15 cellular contexts compared by ENCODE assay signal in genomic region chr1:221487781-221488520, GRCh38.
DNase-seq lines count a peak whose midpoint lies in the region; ATAC-seq, FAIRE-seq and TF ChIP-seq lines count a peak whose summit lies in the region.
"Had no signal": no experiment of that assay in that cellular context is flagged by ENCODE, and none has a peak within 500 bp of the region (broad histone marks: within the 10 kb centered on the region; RNA-seq: fewer than 3 reads in every experiment).

No MANE protein-coding gene starts in this region.

- H3K4me3 ChIP-seq in bronchial epithelial cell (ENCODE audit: low read depth, low read length) (no peak overlapping the region), lung (no peak overlapping the region)
- H3K4me3 ChIP-seq: SK-N-MC, upper lobe of right lung had no signal

- no peaks in the 10 kb centered on the region for H3K9me3 ChIP-seq in lung (ENCODE audit: control insufficient read depth in 2 of 2, insufficient read depth in 1 of 2, low read length in 1 of 2)
- H3K9me3 ChIP-seq: upper lobe of right lung had no signal

- H3K36me3 ChIP-seq in bronchial epithelial cell (ENCODE audit: control insufficient read depth, insufficient read depth, low read length), result no peaks in the 10 kb centered on the region
- no peaks in the 10 kb centered on the region for H3K36me3 ChIP-seq in lung (ENCODE audit: control insufficient read depth in 2 of 2, insufficient read depth in 2 of 2, low read length in 2 of 2)
- H3K36me3 ChIP-seq: upper lobe of right lung had no signal

- TF ChIP-seq CTCF in bronchial epithelial cell (IDR thresholded peaks at IDR 0.05; ENCODE audit: insufficient read depth, low read length, severe bottlenecking) (no peak), lung (IDR thresholded peaks at IDR 0.05; ENCODE audit: control extremely low read depth, extremely low read depth) (no peak)

- no peak for FAIRE-seq in bronchial epithelial cell (lab: Jason Lieb, UNC)

- no peaks in the 10 kb centered on the region for H3K4me1 ChIP-seq in lung (ENCODE audit: control insufficient read depth in 2 of 2, insufficient read depth in 2 of 2, low read length in 2 of 2)
- H3K4me1 ChIP-seq: upper lobe of right lung had no signal

- no peaks in the 10 kb centered on the region for H3K4me1 Mint-ChIP-seq in activated T-cell treated with anti-CD3 and anti-CD28 coated beads, Interleukin-2, amount 50 U/mL, for 72 hours (ENCODE audit: low read depth)
- H3K4me1 Mint-ChIP-seq in T-helper 2 cell treated with Interferon-gamma antibody and Interleukin-4, amounts not matched to agents 5 μg/mL and 100 μg/mL, for 36 hours (ENCODE audit: low read depth), result no peaks in the 10 kb centered on the region
- H3K4me1 Mint-ChIP-seq: IgD-negative memory B cell had no signal

- no peak overlapping the region for H3K27ac Mint-ChIP-seq in activated T-cell treated with anti-CD3 and anti-CD28 coated beads, Interleukin-2, amount 50 U/mL, for 72 hours
- no peak overlapping the region for H3K27ac Mint-ChIP-seq in T-helper 2 cell treated with Interferon-gamma antibody and Interleukin-4, amounts not matched to agents 5 μg/mL and 100 μg/mL, for 36 hours
- H3K27ac Mint-ChIP-seq: IgD-negative memory B cell had no signal

- 61 to 82% methylated on average over 8 of the region's 8 CpGs for WGBS in lung, 2 donors

- ATAC-seq in lung (ENCODE audit: insufficient read depth, low FRiP score), result peak; percentile 62
- no peak for ATAC-seq in activated T-cell treated with anti-CD3 and anti-CD28 coated beads, Interleukin-2, amount 50 U/mL, for 72 hours (replicated peaks in 1 of 2)
- ATAC-seq: upper lobe of right lung had no signal

- H3K27me3 Mint-ChIP-seq in activated T-cell treated with anti-CD3 and anti-CD28 coated beads, Interleukin-2, amount 50 U/mL, for 72 hours (ENCODE audit: low read depth), result no peaks in the 10 kb centered on the region
- peaks cover 6% of the 10 kb centered on the region for H3K27me3 Mint-ChIP-seq in T-helper 2 cell treated with Interferon-gamma antibody and Interleukin-4, amounts not matched to agents 5 μg/mL and 100 μg/mL, for 36 hours (ENCODE audit: low read depth)
- H3K27me3 Mint-ChIP-seq: IgD-negative memory B cell had no signal

- no peaks in the 10 kb centered on the region for H3K36me3 Mint-ChIP-seq in activated T-cell treated with anti-CD3 and anti-CD28 coated beads, Interleukin-2, amount 50 U/mL, for 72 hours (ENCODE audit: insufficient read depth in 2 of 2)
- no peaks in the 10 kb centered on the region for H3K36me3 Mint-ChIP-seq in T-helper 2 cell treated with Interferon-gamma antibody and Interleukin-4, amounts not matched to agents 5 μg/mL and 100 μg/mL, for 36 hours (ENCODE audit: low read depth)
- H3K36me3 Mint-ChIP-seq: IgD-negative memory B cell had no signal

- no peaks in the 10 kb centered on the region for H3K9me3 Mint-ChIP-seq in activated T-cell treated with anti-CD3 and anti-CD28 coated beads, Interleukin-2, amount 50 U/mL, for 72 hours
- no peaks in the 10 kb centered on the region for H3K9me3 Mint-ChIP-seq in T-helper 2 cell treated with Interferon-gamma antibody and Interleukin-4, amounts not matched to agents 5 μg/mL and 100 μg/mL, for 36 hours

- H3K4me3 Mint-ChIP-seq in activated T-cell treated with anti-CD3 and anti-CD28 coated beads, Interleukin-2, amount 50 U/mL, for 72 hours, result no peak overlapping the region
- H3K4me3 Mint-ChIP-seq in T-helper 2 cell treated with Interferon-gamma antibody and Interleukin-4, amounts not matched to agents 5 μg/mL and 100 μg/mL, for 36 hours, result no peak overlapping the region
- H3K4me3 Mint-ChIP-seq: IgD-negative memory B cell had no signal

- H3K27me3 ChIP-seq in bronchial epithelial cell (ENCODE audit: control insufficient read depth, insufficient read depth, low read length), result no peaks in the 10 kb centered on the region
- no peaks in the 10 kb centered on the region for H3K27me3 ChIP-seq in lung (ENCODE audit: control insufficient read depth, insufficient read depth)
- H3K27me3 ChIP-seq: upper lobe of right lung had no signal

- DNase-seq in DMS153 (lab: John Stamatoyannopoulos, UW), result peak; percentile 81
- DNase-seq in LHCN-M2 (ENCODE audit: low read depth), result peak; percentile 86
- DNase-seq in bronchial epithelial cell (ENCODE audit: low read depth), result peak; percentile 92
- no peak for DNase-seq in lung (ENCODE audit: low spot score)
- no peak for DNase-seq in activated T-cell treated with anti-CD3 and anti-CD28 coated beads, Interleukin-2, amount 50 U/mL, for 72 hours
- no peak for DNase-seq in NCI-H1930 (lab: John Stamatoyannopoulos, UW)
- no peak for DNase-seq in NCI-H526 treated with DMSO at 0.1 percent for 48 hours (lab: John Stamatoyannopoulos, UW)
- DNase-seq in T-helper 2 cell treated with Interferon-gamma antibody and Interleukin-4, amounts not matched to agents 5 μg/mL and 100 μg/mL, for 36 hours (ENCODE audit: low spot score), result no peak
- DNase-seq: activated CD4-positive, alpha-beta T cell treated with anti-CD3 and anti-CD28 coated beads for 48 hours; activated naive CD4-positive, alpha-beta T cell; GF-D8; NCI-H2081 treated with DMSO at 0.1 percent for 48 hours; upper lobe of right lung had no signal

- H3K27ac ChIP-seq in lung (ENCODE audit: low read depth in 1 of 2, low read length in 1 of 2), result no peak overlapping the region
- H3K27ac ChIP-seq: SK-N-MC, upper lobe of right lung had no signal

Comparison
In these comparisons a context has a peak if more than half of its experiments do, and no peak if none do; other contexts are left out.
1. DNase-seq: peak in DMS153 (single experiment), LHCN-M2 (single experiment) and bronchial epithelial cell (single experiment); none in lung (single experiment), activated T-cell treated with anti-CD3 and anti-CD28 coated beads, Interleukin-2, amount 50 U/mL, for 72 hours (0 of 2), NCI-H1930 (0 of 2), NCI-H526 treated with DMSO at 0.1 percent for 48 hours (single experiment) and T-helper 2 cell treated with Interferon-gamma antibody and Interleukin-4, amounts not matched to agents 5 μg/mL and 100 μg/mL, for 36 hours (single experiment).